1 cellular context compared by ENCODE assay signal in genomic region chr19:10105241-10106099, GRCh38.
TF ChIP-seq lines count a peak whose summit lies in the region.

No MANE protein-coding gene starts in this region.

TF ChIP-seq in K562, 482 proteins besides CTCF, POLR2A, EP300 and RAD21 (continued from another document and continues in another):
- TF ChIP-seq GMEB1 (CRISPR knock-in tag; IDR thresholded peaks at IDR 0.05) (no peak), LCOR (CRISPR knock-in tag; IDR thresholded peaks at IDR 0.05) (0 out of 2 replicates have a peak, but pooled peaks have one; percentile 11), RUNX1 (IDR thresholded peaks at IDR 0.05; ENCODE audit: low read depth) (no peak), ZHX1 (conservative IDR thresholded peaks at IDR 0.05; ENCODE audit: low read length) (no peak), ZNF395 (CRISPR knock-in tag; IDR thresholded peaks at IDR 0.05) (no peak), MAZ (CRISPR knock-in tag; conservative IDR thresholded peaks at IDR 0.05 in 1 of 2, IDR thresholded peaks at IDR 0.05 in 1 of 2) (no peak), RFX5 (IDR thresholded peaks at IDR 0.05; ENCODE audit: low read depth, low read length) (no peak), PKNOX1 (IDR thresholded peaks at IDR 0.05) (no peak), E4F1 (CRISPR knock-in tag; IDR thresholded peaks at IDR 0.05; ENCODE audit: borderline replicate concordance) (no peak), ZNF224 (CRISPR knock-in tag; IDR thresholded peaks at IDR 0.05) (no peak), E2F1 (CRISPR knock-in tag; IDR thresholded peaks at IDR 0.05) (no peak), ZNF507 (tag; conservative IDR thresholded peaks at IDR 0.05) (no peak), YBX1 (IDR thresholded peaks at IDR 0.05) (no peak), ERF (CRISPR knock-in tag; IDR thresholded peaks at IDR 0.05) (no peak), NR2C1 (IDR thresholded peaks at IDR 0.05) (no peak), NR2C1 (tag; IDR thresholded peaks at IDR 0.05) (no peak), ZNF175 (CRISPR knock-in tag; IDR thresholded peaks at IDR 0.05; ENCODE audit: low read depth) (0 out of 2 replicates have a peak, but pooled peaks have one; percentile 34), E2F8 (IDR thresholded peaks at IDR 0.05; ENCODE audit: low read depth, partially characterized antibody) (no peak), USF2 (CRISPR knock-in tag; IDR thresholded peaks at IDR 0.05) (no peak), SREBF1 (IDR thresholded peaks at IDR 0.05; ENCODE audit: borderline replicate concordance, low read depth, low read length) (no peak), RREB1 (CRISPR knock-in tag; IDR thresholded peaks at IDR 0.05) (no peak), CXXC5 (CRISPR knock-in tag; IDR thresholded peaks at IDR 0.05) (no peak), ZC3H8 (IDR thresholded peaks at IDR 0.05) (no peak), SAFB (IDR thresholded peaks at IDR 0.05; ENCODE audit: borderline replicate concordance, low read depth, low read length) (no peak), TSHZ1 (CRISPR knock-in tag; IDR thresholded peaks at IDR 0.05) (no peak), KAT8 (IDR thresholded peaks at IDR 0.05; ENCODE audit: low read depth) (no peak), CHD4 (IDR thresholded peaks at IDR 0.05; ENCODE audit: insufficient read depth, insufficient replicate concordance, low read depth, low read length, poor library complexity, severe bottlenecking) (peak; percentile 79), HES1 (IDR thresholded peaks at IDR 0.05; ENCODE audit: low read depth) (no peak), NELFE (IDR thresholded peaks at IDR 0.05; ENCODE audit: insufficient read depth, insufficient read length) (no peak)
